Comparison of ENCODE assay signal across 8 cellular contexts in genomic region chr15:91100561-91101355, GRCh38. TPM values are rescaled to one million over a fixed set of nuclear protein-coding genes. Genes with fewer than 3 reads are reported as not detected.
A peak's percentile ranks its signal among the peaks of the same experiment; 100 is the strongest.
DNase-seq lines count a peak whose midpoint lies in the region; ATAC-seq and TF ChIP-seq lines count a peak whose summit lies in the region.

No MANE protein-coding gene starts in this region.

- no peak overlapping the region for H4K5ac ChIP-seq in mesendoderm (ENCODE audit: low read length)

- no peak overlapping the region for H3K18ac ChIP-seq in mesendoderm (ENCODE audit: low read length)

- H3K56ac ChIP-seq in mesendoderm (ENCODE audit: low read length): no peak overlapping the region

- H3K4me3 ChIP-seq in MG63 (peak overlapping the region; percentile 36), cardiac fibroblast (replicated peaks in 1 of 2; ENCODE audit: low read depth in 2 of 2, low read length in 2 of 2) (peak overlapping the region; percentile 37 to 41), mesendoderm (ENCODE audit: low read length) (no peak overlapping the region), vagina (peak overlapping the region; percentile 46 to 59), thyroid gland (replicated peaks in 1 of 3) (peak overlapping the region in 1 of 3 donors; percentile 17)

- no peak for TF ChIP-seq CTCF in cardiac fibroblast (IDR thresholded peaks at IDR 0.05; ENCODE audit: low read depth, low read length)
- no peak for TF ChIP-seq CTCF in vagina (IDR thresholded peaks at IDR 0.05)
- TF ChIP-seq CTCF in thyroid gland (IDR thresholded peaks at IDR 0.05): no peak

- no peaks in the 10 kb centered on the region for H3K79me1 ChIP-seq in mesendoderm (ENCODE audit: low read length)

- DNase-seq in activated naive CD4-positive, alpha-beta T cell treated with Interleukin-2 at 50 U/mL for 16 hours: peak; percentile 7
- DNase-seq in activated naive CD4-positive, alpha-beta T cell treated with anti-CD3 and anti-CD28 coated beads, Interleukin-2, amount 50 U/mL, for 16 hours: no peak
- no peak for DNase-seq in MG63
- DNase-seq in cardiac fibroblast (ENCODE audit: low read depth in 2 of 2): peak; percentile 25 to 27
- DNase-seq in mesendoderm: peak; percentile 18
- DNase-seq in vagina (ENCODE audit: extremely low spot score in 2 of 2): peak in 1 of 2 donors; percentile 6
- no peak for DNase-seq in thyroid gland

- H3K36me3 ChIP-seq in MG63: no peaks in the 10 kb centered on the region
- no peaks in the 10 kb centered on the region for H3K36me3 ChIP-seq in mesendoderm (ENCODE audit: control insufficient read depth, insufficient read depth, low read length)
- H3K36me3 ChIP-seq in vagina: no peaks in the 10 kb centered on the region
- no peaks in the 10 kb centered on the region for H3K36me3 ChIP-seq in thyroid gland

- no peaks in the 10 kb centered on the region for H3K79me2 ChIP-seq in mesendoderm (ENCODE audit: control insufficient read depth, insufficient read depth, low read length)

- intact Hi-C loops in vagina (cut with DNase I): no loop called here
- intact Hi-C loops in thyroid gland (cut with DNase I): no loop called here

- H3K27me3 ChIP-seq in MG63 (peaks cover 73% of the 10 kb centered on the region), mesendoderm (ENCODE audit: insufficient read depth, low read length, poor library complexity) (peaks cover 30% of the 10 kb centered on the region), vagina (peaks cover 6% of the 10 kb centered on the region), thyroid gland (peaks cover 7% of the 10 kb centered on the region)

- H2AK5ac ChIP-seq in mesendoderm (ENCODE audit: low read length): no peak overlapping the region

- H3K27ac ChIP-seq in mesendoderm (ENCODE audit: low read depth, low read length) (no peak overlapping the region), vagina (no peak overlapping the region), thyroid gland (no peak overlapping the region)

- H3K4me1 ChIP-seq in mesendoderm (ENCODE audit: control insufficient read depth, low read depth, low read length) (peaks cover 4% of the 10 kb centered on the region), vagina (peaks cover 25% of the 10 kb centered on the region), thyroid gland (peaks cover 0 to 13% of the 10 kb centered on the region in 2 donors)

- H3K9me3 ChIP-seq in MG63 (no peaks in the 10 kb centered on the region), vagina (no peaks in the 10 kb centered on the region), thyroid gland (no peaks in the 10 kb centered on the region)

- no peak overlapping the region for H2BK120ac ChIP-seq in mesendoderm (ENCODE audit: low read depth, low read length)

- H3K4ac ChIP-seq in mesendoderm (ENCODE audit: low read depth, low read length): no peak overlapping the region

- H2BK15ac ChIP-seq in mesendoderm (replicated peaks; ENCODE audit: low read depth): no peak overlapping the region

- peak overlapping the region; percentile 48 for H3K4me2 ChIP-seq in mesendoderm (ENCODE audit: low read length)

- TF ChIP-seq POLR2A in vagina (IDR thresholded peaks at IDR 0.05): no peak
- TF ChIP-seq POLR2A in thyroid gland (IDR thresholded peaks at IDR 0.05): no peak

- ATAC-seq in HG03139 (IDR thresholded peaks at IDR 0.05; ENCODE audit: unreplicated experiment): no peak

- H3K23ac ChIP-seq in mesendoderm (ENCODE audit: low read length): peak overlapping the region; percentile 48

- no CpG with 5 or more reads among the region's 22 CpGs for WGBS in mesendoderm (ENCODE audit: extremely low coverage, insufficient coverage, low lambda C conversion rate)
- WGBS in thyroid gland, 2 donors: 5 to 7% methylated on average over 22 of the region's 22 CpGs

- no peak overlapping the region for H2BK5ac ChIP-seq in mesendoderm (ENCODE audit: low read length)

- H4K8ac ChIP-seq in mesendoderm (ENCODE audit: low read depth, low read length): no peak overlapping the region

- H3K9ac ChIP-seq in mesendoderm (ENCODE audit: low read length): no peak overlapping the region

RNA-seq across cellular contexts. Expression of gene SV2B, which starts 0.7 kb away (rescaled TPM):
- not detected in 2 replicates for total RNA-seq in MG63 (2014; rRNA removed; shearing (Covaris generic); ENCODE audit: low replicate concordance)
- polyA plus RNA-seq in mesendoderm (2013, experiment 1 of 2): 0.07 TPM
- polyA plus RNA-seq in mesendoderm (2013, experiment 2 of 2): 0.06 TPM
- total RNA-seq in vagina (3.2 TPM), thyroid gland (1 to 10 TPM in 3 of 4 donors, under 1 TPM in 1; 0.83 to 3.9 (median 2.2) TPM)

Comparison
In these comparisons a context has a peak if more than half of its experiments do, and no peak if none do; other contexts are left out.
1. DNase-seq: peak in activated naive CD4-positive, alpha-beta T cell treated with Interleukin-2 at 50 U/mL for 16 hours (single experiment), cardiac fibroblast (2 of 2) and mesendoderm (single experiment); none in activated naive CD4-positive, alpha-beta T cell treated with anti-CD3 and anti-CD28 coated beads, Interleukin-2, amount 50 U/mL, for 16 hours (single experiment), MG63 (single experiment) and thyroid gland (0 of 2).